In genomic region chr16:30337964-30338357, GRCh38 we compare ENCODE assay signal across 9 cellular contexts. TPM values are rescaled to one million over a fixed set of nuclear protein-coding genes. Genes with fewer than 3 reads are reported as not detected.
"Had no signal": no experiment of that assay in that cellular context is flagged by ENCODE, and none has a peak within 500 bp of the region (broad histone marks: within the 10 kb centered on the region; RNA-seq: fewer than 3 reads in every experiment).

No MANE protein-coding gene starts in this region.

RNA-seq across cellular contexts. Expression of gene MYL11, which starts 36.6 kb away (rescaled TPM):
- total RNA-seq: kidney, left colon, lung, mesenteric fat pad, omental fat pad, sigmoid colon, stomach, tibial nerve, vagina had no signal
- polyA plus RNA-seq: sigmoid colon had no signal
